ENCODE assay signal across 7 cellular contexts in the genomic region with DNA sequence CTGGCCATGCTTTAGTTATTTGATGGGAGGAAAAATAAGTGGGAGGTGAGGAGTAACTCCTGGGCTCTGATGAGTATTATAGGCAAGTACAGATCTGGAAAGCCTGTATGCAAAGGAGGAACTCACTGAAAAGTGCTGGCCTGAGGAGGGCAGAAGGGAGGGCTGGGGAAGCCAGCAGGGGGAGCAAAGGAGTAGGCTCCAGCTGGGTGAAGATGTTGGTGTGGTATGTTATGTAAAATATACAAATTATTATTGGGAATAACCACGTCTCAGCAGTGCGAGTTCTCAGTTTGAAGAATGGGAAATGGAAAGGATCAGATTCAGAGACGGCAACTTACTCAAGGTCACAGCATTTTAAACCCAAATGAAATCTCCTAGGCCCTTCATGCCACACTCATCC. TPM values are rescaled to one million over a fixed set of nuclear protein-coding genes. Genes with fewer than 3 reads are reported as not detected.
DNase-seq lines count a peak whose midpoint lies in the region; ATAC-seq, FAIRE-seq and TF ChIP-seq lines count a peak whose summit lies in the region.
"Not testable (repeated sequence)": the region's sequence is repeated elsewhere in the genome, so short reads cannot be mapped to it uniquely, and the experiment has no call there.

No MANE protein-coding gene starts in this region.

- H3K4me3 ChIP-seq in GM06990 (replicated peaks; ENCODE audit: low read depth, low read length); OCI-LY3 (ENCODE audit: low read length); GM12878; mucosa of descending colon: not testable (repeated sequence)

- not testable (repeated sequence) for H3K4me1 ChIP-seq in OCI-LY3 (ENCODE audit: low read length); GM12878 (ENCODE audit: control insufficient read depth, insufficient read depth, low read length); mucosa of descending colon (ENCODE audit: low read depth)

- not testable (repeated sequence) for H4K20me1 ChIP-seq in OCI-LY3 (ENCODE audit: insufficient read depth, low read length); GM12878 (ENCODE audit: control insufficient read depth, insufficient read depth)

- TF ChIP-seq CTCF in GM06990 (IDR thresholded peaks at IDR 0.05; ENCODE audit: insufficient read depth, low read length, poor library complexity, severe bottlenecking): peak; percentile 45
- TF ChIP-seq CTCF in OCI-LY3 (IDR thresholded peaks at IDR 0.05; ENCODE audit: low read depth, low read length): peak; percentile 23
- TF ChIP-seq CTCF in activated CD8-positive, alpha-beta T cell treated with anti-CD3 and anti-CD28 coated beads for 36 hours (IDR thresholded peaks at IDR 0.05): peak; percentile 48
- peak; percentile 39 to 60 (median 44); a peak in 5 of 6 replicates for TF ChIP-seq CTCF in GM12878 (IDR thresholded peaks at IDR 0.05 in 2 of 3, conservative IDR thresholded peaks at IDR 0.05 in 1 of 3; ENCODE audit: control insufficient read depth in 2 of 3, extremely low read depth in 1 of 3, insufficient read depth in 1 of 3, low read depth in 3 of 3, low read length in 3 of 3)
- peak; percentile 27 for TF ChIP-seq CTCF in mucosa of descending colon (IDR thresholded peaks at IDR 0.05)

- not testable (repeated sequence) for H2AFZ ChIP-seq in OCI-LY3 (ENCODE audit: low read depth, low read length); GM12878 (ENCODE audit: control insufficient read depth, low read depth, low read length)

- 4% methylated on average over 3 of the region's 3 CpGs for WGBS in GM12878 (ENCODE audit: insufficient coverage, insufficient replicate concordance, low lambda C conversion rate, missing lambda C conversion rate)

- not testable (repeated sequence) for H3K27me3 ChIP-seq in GM06990 (replicated peaks; ENCODE audit: control insufficient read depth, insufficient read depth, low read length); OCI-LY3 (ENCODE audit: low read depth, low read length); GM12878 (replicated peaks in 1 of 2; ENCODE audit: control insufficient read depth in 2 of 2, insufficient read depth in 2 of 2, low read length in 1 of 2)

- in situ Hi-C loops in GM12878 (cut with MboI): not testable (repeated sequence)

- not testable (repeated sequence) for TF ChIP-seq POLR2A in GM12878 (IDR thresholded peaks at IDR 0.05; ENCODE audit: low read depth, low read length)

- not testable (repeated sequence) for H3K27ac ChIP-seq in OCI-LY3 (ENCODE audit: low read length); GM12878 (ENCODE audit: control insufficient read depth, insufficient read depth)

- not testable (repeated sequence) for FAIRE-seq in GM12878 (lab: Jason Lieb, UNC); frontal cortex (lab: Jason Lieb, UNC)

- not testable (repeated sequence) for TF ChIP-seq EP300 in GM12878 (IDR thresholded peaks at IDR 0.05; ENCODE audit: borderline replicate concordance in 1 of 2, control insufficient read depth in 1 of 2, low read depth in 2 of 2, low read length in 2 of 2)

- TF ChIP-seq RAD21 in GM12878 (IDR thresholded peaks at IDR 0.05; ENCODE audit: insufficient read depth, low read depth, low read length): not testable (repeated sequence)

- intact Hi-C loops in activated CD8-positive, alpha-beta T cell treated with anti-CD3 and anti-CD28 coated beads for 36 hours (cut with micrococcal nuclease); GM12878 (cut with micrococcal nuclease; ENCODE audit: unreplicated experiment); mucosa of descending colon (cut with DNase I, micrococcal nuclease): not testable (repeated sequence)

- not testable (repeated sequence) for H3K27ac Mint-ChIP-seq in activated CD8-positive, alpha-beta T cell treated with anti-CD3 and anti-CD28 coated beads for 36 hours

- H3K9ac ChIP-seq in OCI-LY3 (ENCODE audit: low read length); GM12878 (ENCODE audit: control insufficient read depth, insufficient read depth, low read length): not testable (repeated sequence)

- CTCF ChIA-PET in activated CD8-positive, alpha-beta T cell treated with anti-CD3 and anti-CD28 coated beads for 36 hours (lab: Charles Lee); GM12878 (lab: Yijun Ruan, JAX): not testable (repeated sequence)

- peaks cover 19% of the 10 kb centered on the region for H3K4me1 Mint-ChIP-seq in activated CD8-positive, alpha-beta T cell treated with anti-CD3 and anti-CD28 coated beads for 36 hours (ENCODE audit: low read depth)

- H3K36me3 ChIP-seq in GM06990 (ENCODE audit: control insufficient read depth, insufficient read depth, low read length); OCI-LY3 (replicated peaks; ENCODE audit: low read depth, low read length); GM12878 (ENCODE audit: control insufficient read depth in 2 of 2, insufficient read depth in 2 of 2, low read length in 1 of 2); mucosa of descending colon (ENCODE audit: low read depth): not testable (repeated sequence)

- ATAC-seq in activated CD8-positive, alpha-beta T cell treated with anti-CD3 and anti-CD28 coated beads for 36 hours; GM12878; mucosa of descending colon: not testable (repeated sequence)

- not testable (repeated sequence) for H3K79me2 ChIP-seq in OCI-LY3 (ENCODE audit: low read length); GM12878 (ENCODE audit: control insufficient read depth, insufficient read depth, low read length)

- not testable (repeated sequence) for BruUV-seq in GM12878 (replicated peaks; lab: Mats Ljungman, UMichigan)

- POLR2A ChIA-PET in activated CD8-positive, alpha-beta T cell treated with anti-CD3 and anti-CD28 coated beads for 36 hours (lab: Charles Lee); GM12878 (lab: Charles Lee): not testable (repeated sequence)

- DNase-seq in GM06990 (ENCODE audit: extremely low read depth, insufficient read length); GM12878 (ENCODE audit: low read depth, low spot score): not testable (repeated sequence)
- DNase-seq in activated CD8-positive, alpha-beta T cell treated with anti-CD3 and anti-CD28 coated beads for 36 hours: peak; percentile 76
- DNase-seq in frontal cortex (ENCODE audit: low spot score in 2 of 2) (peak; percentile 2 to 8), mucosa of descending colon (peak in 2 of 3 donors; percentile 79 to 81)
- peak; percentile 53 for DNase-seq in stimulated activated CD4-positive, alpha-beta T cell treated with anti-CD3 and anti-CD28 coated beads, Interleukin-1b, Interleukin-23, amount 100 ng/mL, for 48 hours

- not testable (repeated sequence) for H3K9me3 ChIP-seq in OCI-LY3 (ENCODE audit: insufficient read depth, low read length); GM12878 (replicated peaks; ENCODE audit: control insufficient read depth, insufficient read depth, low read length); mucosa of descending colon

- H3K36me3 Mint-ChIP-seq in activated CD8-positive, alpha-beta T cell treated with anti-CD3 and anti-CD28 coated beads for 36 hours (ENCODE audit: low read depth): not testable (repeated sequence)

- H3K27me3 Mint-ChIP-seq in activated CD8-positive, alpha-beta T cell treated with anti-CD3 and anti-CD28 coated beads for 36 hours: not testable (repeated sequence)

- H3K9me3 Mint-ChIP-seq in activated CD8-positive, alpha-beta T cell treated with anti-CD3 and anti-CD28 coated beads for 36 hours: not testable (repeated sequence)

- RAD21 ChIA-PET in GM12878 (lab: Charles Lee; ENCODE audit: unreplicated experiment): not testable (repeated sequence)

- H3K4me3 Mint-ChIP-seq in activated CD8-positive, alpha-beta T cell treated with anti-CD3 and anti-CD28 coated beads for 36 hours: not testable (repeated sequence)

- SMC1A ChIA-PET in GM12878 (lab: Charles Lee; ENCODE audit: uncharacterized antibody, unreplicated experiment): not testable (repeated sequence)

- H3K4me2 ChIP-seq in OCI-LY3 (ENCODE audit: low read length); GM12878 (ENCODE audit: control insufficient read depth, insufficient read depth): not testable (repeated sequence)

RNA-seq across cellular contexts. Expression of a gene that starts 39.9 kb away (rescaled TPM):
- 10 to 100 TPM; 11.8 TPM for total RNA-seq in activated CD8-positive, alpha-beta T cell treated with anti-CD3 and anti-CD28 coated beads for 36 hours
- total RNA-seq in GM12878 (2013; cell fraction: nucleolus; rRNA removed): 90.9 and 104 TPM in 2 replicates
- total RNA-seq in GM12878 (2014; rRNA removed) (9.1 and 10.0 TPM in 2 replicates), GM12878 (2014; rRNA removed; fragmentation: Illumina TruSeq; extraction: Trizol) (9.7 and 10.0 TPM in 2 replicates), GM12878 (2021) (9.8 and 12.2 TPM in 2 replicates), frontal cortex (10.6 TPM), mucosa of descending colon (10 to 100 TPM; 14.2 to 25.1 (median 15.4) TPM)
- 9.0 TPM for polyA plus RNA-seq in GM12878 (2011; ENCODE audit: low read depth)
- polyA plus RNA-seq in GM12878 (2011; rRNA removed) (14.5 and 17.9 TPM in 2 replicates), GM12878 (2014; fragmentation: Illumina TruSeq; extraction: Trizol) (12.3 and 15.1 TPM in 2 replicates), GM12878 (2014; fragmentation: Nextera tagmentation; extraction: Ambion mirVana) (1 to 10 TPM in 1 of 2 experiments, under 1 TPM in 1; 0.87 to 1.9 TPM), GM12878 (2014; rRNA removed) (12.6 and 14.5 TPM in 2 replicates), GM12878 (2016; fragmentation: Nextera tagmentation; extraction: Ambion mirVana) (1 to 10 TPM; 8.9 to 9.4 TPM)
- 12.8 and 16.6 TPM in 2 replicates for polyA plus RNA-seq in GM12878 (2011; cell fraction: cytosol; rRNA removed)
- polyA plus RNA-seq in GM12878 (2011; cell fraction: nucleus; rRNA removed): 58.0 and 59.3 TPM in 2 replicates
- polyA plus RNA-seq in GM12878 (2012): 10.9 and 11.8 TPM in 2 replicates
- polyA minus RNA-seq in GM12878 (2011; rRNA and poly(A)+ RNA removed): 24.5 and 26.0 TPM in 2 replicates
- 3.6 and 7.8 TPM in 2 replicates for polyA minus RNA-seq in GM12878 (2011; cell fraction: cytosol; rRNA and poly(A)+ RNA removed)
- polyA minus RNA-seq in GM12878 (2011; cell fraction: nucleus; rRNA and poly(A)+ RNA removed): 15.6 and 24.2 TPM in 2 replicates
